In genomic region chr7:94590526-94591162, GRCh38 we compare ENCODE assay signal across 29 cellular contexts.
DNase-seq lines count a peak whose midpoint lies in the region; ATAC-seq and TF ChIP-seq lines count a peak whose summit lies in the region.
"Had no signal": no experiment of that assay in that cellular context is flagged by ENCODE, and none has a peak within 500 bp of the region (broad histone marks: within the 10 kb centered on the region; RNA-seq: fewer than 3 reads in every experiment).

No MANE protein-coding gene starts in this region.

- no peak overlapping the region for H3K9ac ChIP-seq in neural progenitor cell

- no peaks in the 10 kb centered on the region for H3K9me3 ChIP-seq in neural progenitor cell (ENCODE audit: low read depth)
- H3K9me3 ChIP-seq: adrenal gland, heart right ventricle, SJCRH30, suprapubic skin had no signal

- H3F3A ChIP-seq in neural progenitor cell (ENCODE audit: low read depth), result peaks cover 48% of the 10 kb centered on the region

- H3K4me3 ChIP-seq in neural progenitor cell, result no peak overlapping the region
- H3K4me3 ChIP-seq: adrenal gland, heart right ventricle, SJCRH30, suprapubic skin had no signal

- no peak for TF ChIP-seq CTCF in neural progenitor cell (IDR thresholded peaks at IDR 0.05)

- H3K36me3 Mint-ChIP-seq in neural progenitor cell, result peaks cover 27% of the 10 kb centered on the region
- H3K36me3 Mint-ChIP-seq: stimulated activated effector memory CD8-positive, alpha-beta T cell treated with anti-CD3 and anti-CD28 coated beads, Interleukin-12 subunit alpha, Interleukin-12 subunit beta, amount 100 ng/mL, for 72 hours had no signal

- peaks cover 10% of the 10 kb centered on the region for H3K9me3 Mint-ChIP-seq in neural progenitor cell
- H3K9me3 Mint-ChIP-seq: stimulated activated effector memory CD8-positive, alpha-beta T cell treated with anti-CD3 and anti-CD28 coated beads, Interleukin-12 subunit alpha, Interleukin-12 subunit beta, amount 100 ng/mL, for 72 hours; T-helper 1 cell treated with Interleukin-12 subunit alpha and Interleukin-12 subunit beta and Interleukin-4 antibody, amounts not matched to agents 30 μg/mL and 1 μg/mL, for 36 hours had no signal

- H3K36me3 ChIP-seq in neural progenitor cell, result no peaks in the 10 kb centered on the region
- H3K36me3 ChIP-seq: adrenal gland, suprapubic skin had no signal

- ATAC-seq in GM18511 (IDR thresholded peaks at IDR 0.05; ENCODE audit: unreplicated experiment) (peak; percentile 71), HG02678 (IDR thresholded peaks at IDR 0.05; ENCODE audit: unreplicated experiment) (peak; percentile 45)
- ATAC-seq: activated CD4-positive, alpha-beta T cell treated with anti-CD3 and anti-CD28 coated beads for 36 hours; heart right ventricle; naive thymus-derived CD4-positive, alpha-beta T cell; stimulated activated effector memory CD8-positive, alpha-beta T cell treated with anti-CD3 and anti-CD28 coated beads, Interleukin-12 subunit alpha, Interleukin-12 subunit beta, amount 100 ng/mL, for 72 hours had no signal

- no peak overlapping the region for H3K27ac Mint-ChIP-seq in neural progenitor cell
- H3K27ac Mint-ChIP-seq: activated CD4-positive, alpha-beta T cell treated with anti-CD3 and anti-CD28 coated beads for 36 hours; brain; naive thymus-derived CD4-positive, alpha-beta T cell; stimulated activated effector memory CD8-positive, alpha-beta T cell treated with anti-CD3 and anti-CD28 coated beads, Interleukin-12 subunit alpha, Interleukin-12 subunit beta, amount 100 ng/mL, for 72 hours; T-helper 1 cell treated with Interleukin-12 subunit alpha and Interleukin-12 subunit beta and Interleukin-4 antibody, amounts not matched to agents 30 μg/mL and 1 μg/mL, for 36 hours had no signal

- peaks cover 4% of the 10 kb centered on the region for H3K4me1 Mint-ChIP-seq in neural progenitor cell
- H3K4me1 Mint-ChIP-seq: activated CD4-positive, alpha-beta T cell treated with anti-CD3 and anti-CD28 coated beads for 36 hours; naive thymus-derived CD4-positive, alpha-beta T cell; stimulated activated effector memory CD8-positive, alpha-beta T cell treated with anti-CD3 and anti-CD28 coated beads, Interleukin-12 subunit alpha, Interleukin-12 subunit beta, amount 100 ng/mL, for 72 hours had no signal

- H3K4me2 ChIP-seq in neural progenitor cell, result peak overlapping the region; percentile 53

- H3K4me3 Mint-ChIP-seq in neural progenitor cell, result no peak overlapping the region
- H3K4me3 Mint-ChIP-seq: activated CD4-positive, alpha-beta T cell treated with anti-CD3 and anti-CD28 coated beads for 36 hours; brain; naive thymus-derived CD4-positive, alpha-beta T cell; stimulated activated effector memory CD8-positive, alpha-beta T cell treated with anti-CD3 and anti-CD28 coated beads, Interleukin-12 subunit alpha, Interleukin-12 subunit beta, amount 100 ng/mL, for 72 hours; T-helper 1 cell treated with Interleukin-12 subunit alpha and Interleukin-12 subunit beta and Interleukin-4 antibody, amounts not matched to agents 30 μg/mL and 1 μg/mL, for 36 hours had no signal

- no peak overlapping the region for H2AFZ ChIP-seq in neural progenitor cell (replicated peaks)

- peaks cover 58% of the 10 kb centered on the region for H3K4me1 ChIP-seq in neural progenitor cell
- H3K4me1 ChIP-seq: heart right ventricle, suprapubic skin had no signal

- no peaks in the 10 kb centered on the region for H3K27me3 ChIP-seq in neural progenitor cell
- H3K27me3 ChIP-seq: adrenal gland, heart right ventricle, SJCRH30, suprapubic skin had no signal

- peak overlapping the region; percentile 87 for H3K27ac ChIP-seq in neural progenitor cell
- H3K27ac ChIP-seq: adrenal gland, C4-2B, heart right ventricle, SJCRH30, suprapubic skin had no signal

- DNase-seq in OCI-M1 (lab: John Stamatoyannopoulos, UW) (peak; percentile 36), neural progenitor cell (ENCODE audit: low spot score) (peak; percentile 56), NCI-H82 (lab: John Stamatoyannopoulos, UW) (no peak), mesenteric fat pad (ENCODE audit: low spot score) (no peak), islet precursor cell (no peak)
- DNase-seq: activated CD4-positive, alpha-beta T cell treated with anti-CD3 and anti-CD28 coated beads for 36 hours; activated CD8-positive, alpha-beta memory T cell treated with anti-CD3 and anti-CD28 coated beads for 24 hours; activated gamma-delta T cell; activated T-cell treated with anti-CD3 and anti-CD28 coated beads, Interleukin-2, amount 50 U/mL, for 1 hour; adrenal gland; effector CD4-positive, alpha-beta T cell; erythroblast; H7; heart right ventricle; mesendoderm; MM.1S; naive thymus-derived CD4-positive, alpha-beta T cell; NCI-H1436; NCI-H510A; SJCRH30; small intestine; stimulated activated CD4-positive, alpha-beta T cell treated with anti-CD3 and anti-CD28 coated beads, Interleukin-2, amount 100 ng/mL, for 24 hours had no signal

- H3K27me3 Mint-ChIP-seq in neural progenitor cell (ENCODE audit: insufficient read depth, low read depth), result no peaks in the 10 kb centered on the region
- H3K27me3 Mint-ChIP-seq: activated CD4-positive, alpha-beta T cell treated with anti-CD3 and anti-CD28 coated beads for 36 hours; brain; naive thymus-derived CD4-positive, alpha-beta T cell had no signal

- no peaks in the 10 kb centered on the region for H3K79me2 ChIP-seq in neural progenitor cell (ENCODE audit: low read depth)

- no peaks in the 10 kb centered on the region for H4K20me1 ChIP-seq in neural progenitor cell (ENCODE audit: low read depth)

Comparison
In these comparisons a context has a peak if more than half of its experiments do, and no peak if none do; other contexts are left out.
1. DNase-seq: peak in OCI-M1 (single experiment) and neural progenitor cell (single experiment); none in NCI-H82 (single experiment), mesenteric fat pad (single experiment) and islet precursor cell (single experiment).